20 cellular contexts compared by ENCODE assay signal in genomic region chrX:140099221-140099620, GRCh38.
DNase-seq lines count a peak whose midpoint lies in the region; ATAC-seq, FAIRE-seq and TF ChIP-seq lines count a peak whose summit lies in the region.
"Had no signal": no experiment of that assay in that cellular context is flagged by ENCODE, and none has a peak within 500 bp of the region (broad histone marks: within the 10 kb centered on the region; RNA-seq: fewer than 3 reads in every experiment).

No MANE protein-coding gene starts in this region.

- H2BK5ac ChIP-seq in H9 (ENCODE audit: insufficient read length, low read length): no peak overlapping the region

- H3K9me3 Mint-ChIP-seq in H9 (no peaks in the 10 kb centered on the region), astrocyte (ENCODE audit: unreplicated experiment) (no peaks in the 10 kb centered on the region), type B pancreatic cell (no peaks in the 10 kb centered on the region)

- no peak overlapping the region for H2BK20ac ChIP-seq in H9 (ENCODE audit: low read depth, low read length, poor library complexity, severe bottlenecking)

- H3K23me2 ChIP-seq in H9 (ENCODE audit: insufficient read length, low read depth, low read length, poor library complexity, severe bottlenecking): no peaks in the 10 kb centered on the region

- no peaks in the 10 kb centered on the region for H3K27me3 ChIP-seq in H9 (ENCODE audit: insufficient read depth, low read length)
- H3K27me3 ChIP-seq in astrocyte (ENCODE audit: insufficient read depth, low read length): no peaks in the 10 kb centered on the region
- H3K27me3 ChIP-seq: MG63, SJSA1 had no signal

- H3K4me1 ChIP-seq in H9 (ENCODE audit: insufficient read depth, low read length) (peaks cover 3% of the 10 kb centered on the region; the same call in 1 of the 2 replicates), astrocyte (ENCODE audit: insufficient read depth, low read length) (no peaks in the 10 kb centered on the region), mucosa of descending colon (ENCODE audit: low read depth) (no peaks in the 10 kb centered on the region)
- H3K4me1 ChIP-seq: BLaER1, SJSA1 had no signal

- H2AFZ ChIP-seq in H9 (ENCODE audit: low read length): no peak overlapping the region
- no peak overlapping the region for H2AFZ ChIP-seq in astrocyte (ENCODE audit: low read depth, low read length)

- H4K91ac ChIP-seq in H9 (ENCODE audit: insufficient read length, low read depth, low read length): no peak overlapping the region

- TF ChIP-seq CTCF in H9 (conservative IDR thresholded peaks at IDR 0.05) (no peak), astrocyte (IDR thresholded peaks at IDR 0.05; ENCODE audit: insufficient read depth, low read depth, low read length) (no peak), type B pancreatic cell (conservative IDR thresholded peaks at IDR 0.05) (no peak), mucosa of descending colon (IDR thresholded peaks at IDR 0.05) (no peak)

- H2BK12ac ChIP-seq in H9 (ENCODE audit: insufficient read length, low read depth, low read length): no peak overlapping the region

- H3K27me3 Mint-ChIP-seq in H9 (ENCODE audit: low read depth) (no peaks in the 10 kb centered on the region), astrocyte (ENCODE audit: low read depth, unreplicated experiment) (no peaks in the 10 kb centered on the region), type B pancreatic cell (peaks cover 30% of the 10 kb centered on the region)

- no peak overlapping the region for H3K4me2 ChIP-seq in H9 (ENCODE audit: insufficient read depth, insufficient read length, low read length)
- no peak overlapping the region for H3K4me2 ChIP-seq in astrocyte (ENCODE audit: low read length)
- H3K4me2 ChIP-seq: BLaER1 had no signal

- H4K8ac ChIP-seq in H9 (replicated peaks; ENCODE audit: insufficient read length, low read depth, low read length): no peak overlapping the region

- H3K14ac ChIP-seq in H9 (ENCODE audit: insufficient read depth, low read length): no peak overlapping the region

- FAIRE-seq in astrocyte (lab: Jason Lieb, UNC): peak; percentile 87
- FAIRE-seq: A204.1 had no signal

- H3K18ac ChIP-seq in H9 (ENCODE audit: insufficient read length, low read depth, low read length): no peak overlapping the region

- WGBS in H9 (ENCODE audit: extremely low coverage, insufficient read length, low lambda C conversion rate): no CpG with 5 or more reads among the region's 4 CpGs

- ATAC-seq in mucosa of descending colon (no peak), GM21619 (IDR thresholded peaks at IDR 0.05; ENCODE audit: unreplicated experiment) (no peak), GM19397 (IDR thresholded peaks at IDR 0.05; ENCODE audit: unreplicated experiment) (no peak)

- no peak overlapping the region for H2AK5ac ChIP-seq in H9 (ENCODE audit: insufficient read length, low read length)

- no peak overlapping the region for H3K9ac ChIP-seq in H9 (ENCODE audit: extremely low read depth, insufficient read length, low read length)
- no peak overlapping the region for H3K9ac ChIP-seq in astrocyte (ENCODE audit: low read length)
- H3K9ac ChIP-seq: BLaER1 had no signal

- H3K9me3 ChIP-seq in H9 (ENCODE audit: control insufficient read depth, low read depth, low read length) (no peaks in the 10 kb centered on the region), astrocyte (ENCODE audit: insufficient read depth, low read depth, low read length) (no peaks in the 10 kb centered on the region), mucosa of descending colon (no peaks in the 10 kb centered on the region)
- H3K9me3 ChIP-seq: BLaER1, MG63, SJSA1 had no signal

- no peak overlapping the region for H2BK120ac ChIP-seq in H9 (ENCODE audit: low read depth, low read length, poor library complexity, severe bottlenecking)

- H3K56ac ChIP-seq in H9 (ENCODE audit: insufficient read length, low read depth, low read length): no peak overlapping the region

- intact Hi-C loops in mucosa of descending colon (cut with DNase I, micrococcal nuclease): no loop called here

- no peaks in the 10 kb centered on the region for H3K79me1 ChIP-seq in H9 (ENCODE audit: insufficient read depth, low read depth, low read length, poor library complexity, severe bottlenecking)

- H3K79me2 ChIP-seq in H9 (ENCODE audit: insufficient read depth, low read length): no peaks in the 10 kb centered on the region
- no peaks in the 10 kb centered on the region for H3K79me2 ChIP-seq in astrocyte (ENCODE audit: insufficient read depth, low read length)

- H3K36me3 ChIP-seq in astrocyte (ENCODE audit: insufficient read depth, low read length) (no peaks in the 10 kb centered on the region), mucosa of descending colon (ENCODE audit: low read depth) (no peaks in the 10 kb centered on the region)
- H3K36me3 ChIP-seq: BLaER1, MG63, SJSA1 had no signal

- H3K4me1 Mint-ChIP-seq in H9 (peaks cover 42 to 47% of the 10 kb centered on the region in 2 experiments), astrocyte (ENCODE audit: low read depth, unreplicated experiment) (peaks cover 2% of the 10 kb centered on the region), type B pancreatic cell (ENCODE audit: unreplicated experiment) (peaks cover 8% of the 10 kb centered on the region)
- H3K4me1 Mint-ChIP-seq: CD4-positive, CD25-positive, alpha-beta regulatory T cell had no signal

- H3K36me3 Mint-ChIP-seq in H9 (ENCODE audit: insufficient read depth in 1 of 3, low read depth in 3 of 3): no peaks in the 10 kb centered on the region
- no peaks in the 10 kb centered on the region for H3K36me3 Mint-ChIP-seq in astrocyte (ENCODE audit: low read depth, unreplicated experiment)
- no peaks in the 10 kb centered on the region for H3K36me3 Mint-ChIP-seq in type B pancreatic cell
- H3K36me3 Mint-ChIP-seq: CD4-positive, CD25-positive, alpha-beta regulatory T cell had no signal

- H4K5ac ChIP-seq in H9 (ENCODE audit: insufficient read length, low read depth, low read length): no peak overlapping the region

- peak overlapping the region; percentile 9 to 80 (median 48); a peak in 2 of 7 replicates for H3K27ac Mint-ChIP-seq in H9
- no peak overlapping the region for H3K27ac Mint-ChIP-seq in astrocyte (ENCODE audit: unreplicated experiment)
- peak overlapping the region; percentile 40 for H3K27ac Mint-ChIP-seq in type B pancreatic cell
- H3K27ac Mint-ChIP-seq: CD4-positive, CD25-positive, alpha-beta regulatory T cell had no signal

- H3K4me3 ChIP-seq in astrocyte (ENCODE audit: insufficient read depth, low read depth, low read length): no peak overlapping the region
- H3K4me3 ChIP-seq in mucosa of descending colon: no peak overlapping the region
- H3K4me3 ChIP-seq: BLaER1, MG63, SJSA1 had no signal

- H3K4me3 Mint-ChIP-seq in H9 (no peak overlapping the region), astrocyte (ENCODE audit: unreplicated experiment) (no peak overlapping the region), type B pancreatic cell (no peak overlapping the region)
- H3K4me3 Mint-ChIP-seq: CD4-positive, CD25-positive, alpha-beta regulatory T cell had no signal

- H3K27ac ChIP-seq in H9 (ENCODE audit: insufficient read length, low read depth, low read length) (no peak overlapping the region), astrocyte (ENCODE audit: low read depth, low read length) (no peak overlapping the region)
- H3K27ac ChIP-seq: BLaER1, SJSA1 had no signal

- H3K4ac ChIP-seq in H9 (ENCODE audit: low read depth, low read length): no peak overlapping the region

- H3T11ph ChIP-seq in H9 (ENCODE audit: low read length): no peak overlapping the region

- no peak overlapping the region for H2BK15ac ChIP-seq in H9 (ENCODE audit: low read depth, low read length)

- DNase-seq in H9 (no peak), astrocyte (ENCODE audit: low read depth) (no peak), medulla oblongata (ENCODE audit: extremely low spot score) (peak; percentile 2), type B pancreatic cell (ENCODE audit: extremely low spot score, unreplicated experiment) (no peak), mucosa of descending colon (no peak)
- DNase-seq: CD4-positive, CD25-positive, alpha-beta regulatory T cell; KBM-7; MG63; NCI-H1417; NCI-H1694; NCI-H2081; NCI-H2227 treated with DMSO at 0.1 percent for 48 hours; NCI-H526 treated with DMSO at 0.1 percent for 48 hours; Right ventricle myocardium superior; RPMI8226 had no signal

- no peak overlapping the region for H3K23ac ChIP-seq in H9 (ENCODE audit: insufficient read length, low read depth, low read length)

- no peaks in the 10 kb centered on the region for H4K20me1 ChIP-seq in H9 (ENCODE audit: control insufficient read depth, insufficient read depth, insufficient read length)
- no peaks in the 10 kb centered on the region for H4K20me1 ChIP-seq in astrocyte (ENCODE audit: insufficient read depth, low read length)
- H4K20me1 ChIP-seq: BLaER1 had no signal
